Comparison of ENCODE assay signal across 8 cellular contexts in genomic region chr17:82267575-82268379, GRCh38. TPM values are rescaled to one million over a fixed set of nuclear protein-coding genes. Genes with fewer than 3 reads are reported as not detected.
DNase-seq lines count a peak whose midpoint lies in the region; ATAC-seq and TF ChIP-seq lines count a peak whose summit lies in the region.

No MANE protein-coding gene starts in this region.

- H3K36me3 Mint-ChIP-seq in CD4-positive, CD25-positive, alpha-beta regulatory T cell, result peaks cover 26% of the 10 kb centered on the region
- peaks cover 13 to 70% of the 10 kb centered on the region in 2 donors for H3K36me3 Mint-ChIP-seq in activated naive CD4-positive, alpha-beta T cell treated with anti-CD3 and anti-CD28 coated beads, Interleukin-2, amount 50 U/mL, for 72 hours
- peaks cover 84% of the 10 kb centered on the region for H3K36me3 Mint-ChIP-seq in activated T-helper 2 cell treated with anti-CD3 and anti-CD28 coated beads, Interferon-gamma antibody, Interleukin-2, Interleukin-4, amounts not matched to agents 10 μg/mL and 5 μg/mL and 100 μg/mL, durations not matched to agents 14 hours and 24 hours and 36 hours (ENCODE audit: low read depth)

- ATAC-seq in CD4-positive, CD25-positive, alpha-beta regulatory T cell (ENCODE audit: low read depth in 2 of 2), result peak; percentile 43 to 53
- ATAC-seq in activated naive CD4-positive, alpha-beta T cell treated with anti-CD3 and anti-CD28 coated beads, Interleukin-2, amount 50 U/mL, for 72 hours, result peak; percentile 63 to 82
- ATAC-seq in omental fat pad (ENCODE audit: low FRiP score) (peak; percentile 96), GM18505 (IDR thresholded peaks at IDR 0.05; ENCODE audit: unreplicated experiment) (no peak)

- no peak overlapping the region for H3K4ac ChIP-seq in mesendoderm (ENCODE audit: low read depth, low read length)

- H3K9me3 ChIP-seq in CD4-positive, CD25-positive, alpha-beta regulatory T cell (ENCODE audit: control insufficient read depth in 2 of 2, low read length in 2 of 2), result no peaks in the 10 kb centered on the region

- TF ChIP-seq CTCF in omental fat pad (IDR thresholded peaks at IDR 0.05), result no peak

- H3K27me3 Mint-ChIP-seq in CD4-positive, CD25-positive, alpha-beta regulatory T cell, result no peaks in the 10 kb centered on the region
- H3K27me3 Mint-ChIP-seq in activated T-helper 2 cell treated with anti-CD3 and anti-CD28 coated beads, Interferon-gamma antibody, Interleukin-2, Interleukin-4, amounts not matched to agents 10 μg/mL and 5 μg/mL and 100 μg/mL, durations not matched to agents 14 hours and 24 hours and 36 hours (ENCODE audit: low read depth), result no peaks in the 10 kb centered on the region

- intact Hi-C loops in activated T-helper 2 cell treated with anti-CD3 and anti-CD28 coated beads, Interferon-gamma antibody, Interleukin-2, Interleukin-4, amounts not matched to agents 10 μg/mL and 5 μg/mL and 100 μg/mL, durations not matched to agents 14 hours and 24 hours and 36 hours (cut with micrococcal nuclease), result no loop called here

- peak in 1 of 3 donors; percentile 19 for DNase-seq in CD4-positive, CD25-positive, alpha-beta regulatory T cell
- DNase-seq in NCI-H2196 treated with DMSO at 0.1 percent for 48 hours (lab: John Stamatoyannopoulos, UW; ENCODE audit: unreplicated experiment), result peak; percentile 94
- no peak for DNase-seq in activated naive CD4-positive, alpha-beta T cell treated with anti-CD3 and anti-CD28 coated beads, Interleukin-2, amount 50 U/mL, for 72 hours (ENCODE audit: low spot score in 2 of 2)
- DNase-seq in globus pallidus (ENCODE audit: low spot score), result peak; percentile 90
- DNase-seq in omental fat pad (ENCODE audit: low spot score), result peak; percentile 77
- DNase-seq in activated T-helper 2 cell treated with anti-CD3 and anti-CD28 coated beads, Interferon-gamma antibody, Interleukin-2, Interleukin-4, amounts not matched to agents 10 μg/mL and 5 μg/mL and 100 μg/mL, durations not matched to agents 14 hours and 24 hours and 36 hours (ENCODE audit: low spot score), result no peak
- no peak for DNase-seq in mesendoderm

- H3K4me2 ChIP-seq in mesendoderm (ENCODE audit: low read length), result no peak overlapping the region

- peak overlapping the region; percentile 38 to 85 (median 49) for H3K27ac Mint-ChIP-seq in CD4-positive, CD25-positive, alpha-beta regulatory T cell
- H3K27ac Mint-ChIP-seq in activated naive CD4-positive, alpha-beta T cell treated with anti-CD3 and anti-CD28 coated beads, Interleukin-2, amount 50 U/mL, for 72 hours, result peak overlapping the region; percentile 66 to 72
- H3K27ac Mint-ChIP-seq in activated T-helper 2 cell treated with anti-CD3 and anti-CD28 coated beads, Interferon-gamma antibody, Interleukin-2, Interleukin-4, amounts not matched to agents 10 μg/mL and 5 μg/mL and 100 μg/mL, durations not matched to agents 14 hours and 24 hours and 36 hours, result no peak overlapping the region

- H4K5ac ChIP-seq in mesendoderm (ENCODE audit: low read length), result no peak overlapping the region

- H3K36me3 ChIP-seq in CD4-positive, CD25-positive, alpha-beta regulatory T cell (ENCODE audit: control insufficient read depth, insufficient read depth, low read length), result peaks cover 63% of the 10 kb centered on the region
- peaks cover 23% of the 10 kb centered on the region for H3K36me3 ChIP-seq in mesendoderm (ENCODE audit: control insufficient read depth, insufficient read depth, low read length)

- H3K56ac ChIP-seq in mesendoderm (ENCODE audit: low read length), result no peak overlapping the region

- no peak overlapping the region for H3K23ac ChIP-seq in mesendoderm (ENCODE audit: low read length)

- H2BK15ac ChIP-seq in mesendoderm (replicated peaks; ENCODE audit: low read depth), result no peak overlapping the region

- TF ChIP-seq POLR2A in GM18505 (IDR thresholded peaks at IDR 0.05; ENCODE audit: borderline replicate concordance, extremely low read depth, insufficient read depth, insufficient read length), result no peak

- WGBS in mesendoderm (ENCODE audit: extremely low coverage, insufficient coverage, low lambda C conversion rate), result no CpG with 5 or more reads among the region's 21 CpGs

- no peaks in the 10 kb centered on the region for H3K9me3 Mint-ChIP-seq in CD4-positive, CD25-positive, alpha-beta regulatory T cell
- no peaks in the 10 kb centered on the region for H3K9me3 Mint-ChIP-seq in activated naive CD4-positive, alpha-beta T cell treated with anti-CD3 and anti-CD28 coated beads, Interleukin-2, amount 50 U/mL, for 72 hours
- no peaks in the 10 kb centered on the region for H3K9me3 Mint-ChIP-seq in activated T-helper 2 cell treated with anti-CD3 and anti-CD28 coated beads, Interferon-gamma antibody, Interleukin-2, Interleukin-4, amounts not matched to agents 10 μg/mL and 5 μg/mL and 100 μg/mL, durations not matched to agents 14 hours and 24 hours and 36 hours

- H3K4me3 ChIP-seq in CD4-positive, CD25-positive, alpha-beta regulatory T cell (ENCODE audit: low read depth, low read length), result no peak overlapping the region
- no peak overlapping the region for H3K4me3 ChIP-seq in mesendoderm (ENCODE audit: low read length)

- H3K27ac ChIP-seq in CD4-positive, CD25-positive, alpha-beta regulatory T cell (ENCODE audit: insufficient read depth, low read length, poor library complexity, severe bottlenecking), result peak overlapping the region; percentile 31
- no peak overlapping the region for H3K27ac ChIP-seq in mesendoderm (ENCODE audit: low read depth, low read length)

- peak overlapping the region; percentile 57 to 95 (median 70) for H3K4me3 Mint-ChIP-seq in CD4-positive, CD25-positive, alpha-beta regulatory T cell
- no peak overlapping the region for H3K4me3 Mint-ChIP-seq in activated T-helper 2 cell treated with anti-CD3 and anti-CD28 coated beads, Interferon-gamma antibody, Interleukin-2, Interleukin-4, amounts not matched to agents 10 μg/mL and 5 μg/mL and 100 μg/mL, durations not matched to agents 14 hours and 24 hours and 36 hours (ENCODE audit: low read depth)

- peaks cover 54% of the 10 kb centered on the region for H3K4me1 ChIP-seq in CD4-positive, CD25-positive, alpha-beta regulatory T cell (ENCODE audit: control insufficient read depth, insufficient read depth, low read length, poor library complexity, severe bottlenecking)
- peaks cover 5% of the 10 kb centered on the region for H3K4me1 ChIP-seq in mesendoderm (ENCODE audit: control insufficient read depth, low read depth, low read length)

- peaks cover 81% of the 10 kb centered on the region for H3K79me2 ChIP-seq in mesendoderm (ENCODE audit: control insufficient read depth, insufficient read depth, low read length)

- H3K18ac ChIP-seq in mesendoderm (ENCODE audit: low read length), result no peak overlapping the region

- H2AK5ac ChIP-seq in mesendoderm (ENCODE audit: low read length), result no peak overlapping the region

- H3K4me1 Mint-ChIP-seq in CD4-positive, CD25-positive, alpha-beta regulatory T cell, result peaks cover 6 to 73% (median 56%) of the 10 kb centered on the region in 4 donors
- peaks cover 37% of the 10 kb centered on the region for H3K4me1 Mint-ChIP-seq in activated T-helper 2 cell treated with anti-CD3 and anti-CD28 coated beads, Interferon-gamma antibody, Interleukin-2, Interleukin-4, amounts not matched to agents 10 μg/mL and 5 μg/mL and 100 μg/mL, durations not matched to agents 14 hours and 24 hours and 36 hours (ENCODE audit: low read depth)

- H3K79me1 ChIP-seq in mesendoderm (ENCODE audit: low read length), result peaks cover 33% of the 10 kb centered on the region

- H3K9ac ChIP-seq in mesendoderm (ENCODE audit: low read length), result no peak overlapping the region

- H4K8ac ChIP-seq in mesendoderm (ENCODE audit: low read depth, low read length), result no peak overlapping the region

- no peaks in the 10 kb centered on the region for H3K27me3 ChIP-seq in CD4-positive, CD25-positive, alpha-beta regulatory T cell (ENCODE audit: control insufficient read depth, insufficient read depth, low read length)
- no peaks in the 10 kb centered on the region for H3K27me3 ChIP-seq in mesendoderm (ENCODE audit: insufficient read depth, low read length, poor library complexity)

- no peak overlapping the region for H2BK5ac ChIP-seq in mesendoderm (ENCODE audit: low read length)

- no peak overlapping the region for H2BK120ac ChIP-seq in mesendoderm (ENCODE audit: low read depth, low read length)

RNA-seq across cellular contexts. Expression of gene CSNK1D, which starts 5.7 kb away (rescaled TPM):
- 333 TPM for total RNA-seq in CD4-positive, CD25-positive, alpha-beta regulatory T cell
- 10 to 100 TPM; 41.2 to 50.3 (median 48.6) TPM for polyA plus RNA-seq in CD4-positive, CD25-positive, alpha-beta regulatory T cell
- 100 to 1,000 TPM; 130 to 171 TPM for total RNA-seq in activated naive CD4-positive, alpha-beta T cell treated with anti-CD3 and anti-CD28 coated beads, Interleukin-2, amount 50 U/mL, for 72 hours
- total RNA-seq in omental fat pad, result 100 to 1,000 TPM in 2 of 4 donors, 10 to 100 TPM in 2; 54.7 to 117 (median 98.4) TPM
- 139 and 151 TPM in 2 replicates for total RNA-seq in activated T-helper 2 cell treated with anti-CD3 and anti-CD28 coated beads, Interferon-gamma antibody, Interleukin-2, Interleukin-4, amounts not matched to agents 10 μg/mL and 5 μg/mL and 100 μg/mL, durations not matched to agents 14 hours and 24 hours and 36 hours
- polyA plus RNA-seq in mesendoderm (2013, experiment 1 of 2), result 76.4 TPM
- 75.9 TPM for polyA plus RNA-seq in mesendoderm (2013, experiment 2 of 2)

RNA-seq across cellular contexts. Expression of gene SLC16A3, which starts 38.9 kb away (rescaled TPM):
- 52.5 TPM for total RNA-seq in CD4-positive, CD25-positive, alpha-beta regulatory T cell
- 1 to 10 TPM; 1.5 to 3.3 (median 2.2) TPM for polyA plus RNA-seq in CD4-positive, CD25-positive, alpha-beta regulatory T cell
- total RNA-seq in activated naive CD4-positive, alpha-beta T cell treated with anti-CD3 and anti-CD28 coated beads, Interleukin-2, amount 50 U/mL, for 72 hours, result 100 to 1,000 TPM in 1 of 2 donors, 1 to 10 TPM in 1; 8.6 to 197 TPM
- total RNA-seq in omental fat pad, result 10 to 100 TPM; 25.1 to 68.0 (median 27.5) TPM
- total RNA-seq in activated T-helper 2 cell treated with anti-CD3 and anti-CD28 coated beads, Interferon-gamma antibody, Interleukin-2, Interleukin-4, amounts not matched to agents 10 μg/mL and 5 μg/mL and 100 μg/mL, durations not matched to agents 14 hours and 24 hours and 36 hours, result 187 and 200 TPM in 2 replicates
- polyA plus RNA-seq in mesendoderm (2013, experiment 1 of 2), result 1.9 TPM
- polyA plus RNA-seq in mesendoderm (2013, experiment 2 of 2), result 1.6 TPM

RNA-seq across cellular contexts. Expression of gene CD7, which starts 49.6 kb away (rescaled TPM):
- 140 TPM for total RNA-seq in CD4-positive, CD25-positive, alpha-beta regulatory T cell
- polyA plus RNA-seq in CD4-positive, CD25-positive, alpha-beta regulatory T cell, result 10 to 100 TPM; 56.3 to 76.9 (median 68.3) TPM
- total RNA-seq in activated naive CD4-positive, alpha-beta T cell treated with anti-CD3 and anti-CD28 coated beads, Interleukin-2, amount 50 U/mL, for 72 hours, result 100 to 1,000 TPM; 620 to 646 TPM
- 1 to 10 TPM; 1.6 to 8.4 (median 4.2) TPM for total RNA-seq in omental fat pad
- 345 and 351 TPM in 2 replicates for total RNA-seq in activated T-helper 2 cell treated with anti-CD3 and anti-CD28 coated beads, Interferon-gamma antibody, Interleukin-2, Interleukin-4, amounts not matched to agents 10 μg/mL and 5 μg/mL and 100 μg/mL, durations not matched to agents 14 hours and 24 hours and 36 hours
- polyA plus RNA-seq in mesendoderm (2013, experiment 1 of 2), result 0.34 TPM
- polyA plus RNA-seq in mesendoderm (2013, experiment 2 of 2), result 0.39 TPM

RNA-seq across cellular contexts. Expression of gene CCDC57, which starts 55.1 kb away (rescaled TPM):
- total RNA-seq in CD4-positive, CD25-positive, alpha-beta regulatory T cell, result 76.6 TPM
- 10 to 100 TPM; 27.7 to 38.9 (median 33.7) TPM for polyA plus RNA-seq in CD4-positive, CD25-positive, alpha-beta regulatory T cell
- total RNA-seq in activated naive CD4-positive, alpha-beta T cell treated with anti-CD3 and anti-CD28 coated beads, Interleukin-2, amount 50 U/mL, for 72 hours, result 10 to 100 TPM; 34.6 to 51.3 TPM
- total RNA-seq in omental fat pad, result 10 to 100 TPM; 14.8 to 32.0 (median 21.9) TPM
- 51.7 and 53.1 TPM in 2 replicates for total RNA-seq in activated T-helper 2 cell treated with anti-CD3 and anti-CD28 coated beads, Interferon-gamma antibody, Interleukin-2, Interleukin-4, amounts not matched to agents 10 μg/mL and 5 μg/mL and 100 μg/mL, durations not matched to agents 14 hours and 24 hours and 36 hours
- 6.8 TPM for polyA plus RNA-seq in mesendoderm (2013, experiment 1 of 2)
- 7.4 TPM for polyA plus RNA-seq in mesendoderm (2013, experiment 2 of 2)

Comparison
In these comparisons a context has a peak if more than half of its experiments do, and no peak if none do; other contexts are left out.
1. DNase-seq: peak in NCI-H2196 treated with DMSO at 0.1 percent for 48 hours (single experiment), globus pallidus (single experiment) and omental fat pad (single experiment); none in activated naive CD4-positive, alpha-beta T cell treated with anti-CD3 and anti-CD28 coated beads, Interleukin-2, amount 50 U/mL, for 72 hours (0 of 2), activated T-helper 2 cell treated with anti-CD3 and anti-CD28 coated beads, Interferon-gamma antibody, Interleukin-2, Interleukin-4, amounts not matched to agents 10 μg/mL and 5 μg/mL and 100 μg/mL, durations not matched to agents 14 hours and 24 hours and 36 hours (single experiment) and mesendoderm (single experiment).
2. RNA of gene CD7, which starts 49.6 kb away (total RNA-seq): 620 to 646 TPM in activated naive CD4-positive, alpha-beta T cell treated with anti-CD3 and anti-CD28 coated beads, Interleukin-2, amount 50 U/mL, for 72 hours, 345 to 351 TPM in activated T-helper 2 cell treated with anti-CD3 and anti-CD28 coated beads, Interferon-gamma antibody, Interleukin-2, Interleukin-4, amounts not matched to agents 10 μg/mL and 5 μg/mL and 100 μg/mL, durations not matched to agents 14 hours and 24 hours and 36 hours and 140 TPM in CD4-positive, CD25-positive, alpha-beta regulatory T cell (single experiment); 1.6 to 8.4 TPM in omental fat pad; every median in the first group is over 10 times any median in the second.